1 cellular context compared by ENCODE assay signal in the genomic region with DNA sequence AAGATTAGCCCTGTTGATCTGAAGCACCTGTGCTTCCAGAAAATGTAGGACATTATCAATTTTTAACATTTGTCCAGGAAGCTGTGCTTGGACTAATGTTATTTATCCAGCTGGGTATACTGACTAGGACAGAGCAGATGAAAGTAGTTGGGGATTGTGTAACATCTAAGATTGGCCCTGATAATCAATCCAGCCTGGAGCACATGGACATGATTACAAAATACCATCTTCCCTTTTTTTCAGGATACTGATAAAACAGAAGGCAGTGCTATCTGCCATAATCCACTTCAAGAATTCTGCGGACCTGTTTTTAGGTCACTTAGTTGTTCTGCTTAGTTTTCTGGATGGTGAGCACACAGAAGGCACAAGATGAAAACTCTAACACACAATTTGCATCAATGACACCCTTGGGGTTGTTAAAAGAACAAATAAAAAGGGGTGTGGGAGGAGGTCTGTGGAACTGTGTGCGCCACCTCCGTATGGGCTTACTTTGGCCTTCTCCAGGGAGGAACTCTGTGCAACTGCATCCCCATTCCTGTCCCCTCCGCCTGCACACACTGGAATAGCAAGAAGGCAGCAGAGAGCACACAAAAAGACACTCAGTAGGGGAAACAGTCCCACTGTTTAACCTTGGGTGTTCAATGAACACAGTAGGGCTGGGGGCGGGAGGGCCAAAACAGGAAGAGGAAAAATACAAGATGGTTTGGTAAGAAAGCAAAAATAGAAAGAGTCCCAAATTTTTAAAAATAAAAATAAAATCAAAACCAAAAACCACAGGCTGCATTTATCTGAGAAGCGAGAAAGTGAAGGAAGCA.
TF ChIP-seq lines count a peak whose summit lies in the region.

No MANE protein-coding gene starts in this region.

TF ChIP-seq in HepG2, 621 proteins besides CTCF, POLR2A, EP300 and RAD21 (continued from another document and continues in another):
- TF ChIP-seq NR0B2 (CRISPR knock-in tag; IDR thresholded peaks at IDR 0.05) (no peak), ATRX (CRISPR knock-in tag; IDR thresholded peaks at IDR 0.05; ENCODE audit: borderline replicate concordance) (no peak), FOXM1 (CRISPR knock-in tag; IDR thresholded peaks at IDR 0.05) (no peak), ZNF781 (CRISPR knock-in tag; IDR thresholded peaks at IDR 0.05; ENCODE audit: borderline replicate concordance, not compliant biosample characterization) (no peak), TGIF2 (CRISPR knock-in tag; IDR thresholded peaks at IDR 0.05) (peak; percentile 78; the same call in 1 of the 2 replicates), RFXAP (CRISPR knock-in tag; IDR thresholded peaks at IDR 0.05; ENCODE audit: borderline replicate concordance) (peak; percentile 27; the same call in 1 of the 2 replicates), DRAP1 (CRISPR knock-in tag; IDR thresholded peaks at IDR 0.05) (peak; percentile 67; the same call in 1 of the 2 replicates), ZBTB2 (CRISPR knock-in tag; IDR thresholded peaks at IDR 0.05; ENCODE audit: low read depth) (no peak), NFE2L2 (IDR thresholded peaks at IDR 0.05; ENCODE audit: low read length) (no peak), FOXP1 (IDR thresholded peaks at IDR 0.05) (peak; percentile 45; the same call in 1 of the 2 replicates), FOXP1 (CRISPR knock-in tag; IDR thresholded peaks at IDR 0.05) (peak; percentile 94), HINFP (CRISPR knock-in tag; IDR thresholded peaks at IDR 0.05; ENCODE audit: low read depth) (no peak), JUN (CRISPR knock-in tag; IDR thresholded peaks at IDR 0.05) (0 out of 2 replicates have a peak, but pooled peaks have one; percentile 29), RBAK (CRISPR knock-in tag; IDR thresholded peaks at IDR 0.05) (no peak), ZNF784 (CRISPR knock-in tag; IDR thresholded peaks at IDR 0.05; ENCODE audit: borderline replicate concordance) (no peak), TEAD2 (CRISPR knock-in tag; IDR thresholded peaks at IDR 0.05) (no peak), MYC (CRISPR knock-in tag; IDR thresholded peaks at IDR 0.05; ENCODE audit: borderline replicate concordance) (peak; percentile 58), ZNF782 (CRISPR knock-in tag; IDR thresholded peaks at IDR 0.05; ENCODE audit: borderline replicate concordance) (no peak), ZFY (CRISPR knock-in tag; IDR thresholded peaks at IDR 0.05) (no peak), ZNF276 (CRISPR knock-in tag; IDR thresholded peaks at IDR 0.05; ENCODE audit: low read depth) (0 out of 2 replicates have a peak, but pooled peaks have one; percentile 36), ZSCAN29 (CRISPR knock-in tag; conservative IDR thresholded peaks at IDR 0.05) (0 out of 2 replicates have a peak, but pooled peaks have one; percentile 59), RFX5 (IDR thresholded peaks at IDR 0.05; ENCODE audit: low read depth, low read length) (no peak), ZNF839 (CRISPR knock-in tag; IDR thresholded peaks at IDR 0.05; ENCODE audit: borderline replicate concordance) (no peak), KAT7 (CRISPR knock-in tag; IDR thresholded peaks at IDR 0.05; ENCODE audit: borderline replicate concordance) (peak; percentile 20; the same call in 1 of the 2 replicates), NR2F1 (CRISPR knock-in tag; IDR thresholded peaks at IDR 0.05) (no peak), FOXO1 (CRISPR knock-in tag; IDR thresholded peaks at IDR 0.05) (peak; percentile 86), HOXA7 (CRISPR knock-in tag; IDR thresholded peaks at IDR 0.05) (no peak), ZEB1 (IDR thresholded peaks at IDR 0.05; ENCODE audit: insufficient replicate concordance, low read depth) (no peak), JUND (CRISPR knock-in tag; IDR thresholded peaks at IDR 0.05) (peak; percentile 13; the same call in 1 of the 2 replicates), SNRNP70 (IDR thresholded peaks at IDR 0.05; ENCODE audit: low read depth, low read length) (no peak), E2F1 (CRISPR knock-in tag; IDR thresholded peaks at IDR 0.05) (no peak), ZNF234 (CRISPR knock-in tag; conservative IDR thresholded peaks at IDR 0.05) (no peak), NR2F6 (IDR thresholded peaks at IDR 0.05) (peak; percentile 81), NR2F6 (CRISPR knock-in tag; IDR thresholded peaks at IDR 0.05) (peak; percentile 87), ZNF777 (CRISPR knock-in tag; IDR thresholded peaks at IDR 0.05) (no peak), DMAP1 (CRISPR knock-in tag; IDR thresholded peaks at IDR 0.05) (peak; percentile 74; the same call in 1 of the 2 replicates), SKI (IDR thresholded peaks at IDR 0.05; ENCODE audit: partially characterized antibody) (no peak), JUNB (CRISPR knock-in tag; IDR thresholded peaks at IDR 0.05; ENCODE audit: borderline replicate concordance) (no peak), IRF2 (CRISPR knock-in tag; IDR thresholded peaks at IDR 0.05) (0 out of 2 replicates have a peak, but pooled peaks have one; percentile 12), ZNF790 (CRISPR knock-in tag; IDR thresholded peaks at IDR 0.05; ENCODE audit: borderline replicate concordance) (no peak), ZNF484 (CRISPR knock-in tag; IDR thresholded peaks at IDR 0.05; ENCODE audit: borderline replicate concordance, low read depth) (no peak), ZKSCAN8 (CRISPR knock-in tag; IDR thresholded peaks at IDR 0.05; ENCODE audit: borderline replicate concordance) (peak; percentile 90; the same call in 1 of the 2 replicates), ZNF138 (CRISPR knock-in tag; IDR thresholded peaks at IDR 0.05; ENCODE audit: low read depth) (no peak), NFIC (IDR thresholded peaks at IDR 0.05; ENCODE audit: low read length) (peak; percentile 93), DNMT3B (CRISPR knock-in tag; conservative IDR thresholded peaks at IDR 0.05) (no peak), ZNF724P (CRISPR knock-in tag; IDR thresholded peaks at IDR 0.05; ENCODE audit: borderline replicate concordance) (no peak), ETV6 (CRISPR knock-in tag; conservative IDR thresholded peaks at IDR 0.05) (no peak), ZNF136 (CRISPR knock-in tag; IDR thresholded peaks at IDR 0.05; ENCODE audit: low read depth) (0 out of 2 replicates have a peak, but pooled peaks have one; percentile 32), NR2C2 (CRISPR knock-in tag; IDR thresholded peaks at IDR 0.05; ENCODE audit: borderline replicate concordance) (0 out of 2 replicates have a peak, but pooled peaks have one; percentile 37), TOPORS (CRISPR knock-in tag; IDR thresholded peaks at IDR 0.05) (0 out of 2 replicates have a peak, but pooled peaks have one; percentile 60), ZNF674 (CRISPR knock-in tag; IDR thresholded peaks at IDR 0.05; ENCODE audit: low read depth) (peak; percentile 45; the same call in 1 of the 2 replicates), SP4 (CRISPR knock-in tag; IDR thresholded peaks at IDR 0.05) (no peak), ZNF639 (CRISPR knock-in tag; conservative IDR thresholded peaks at IDR 0.05) (peak; percentile 68), ZNF510 (CRISPR knock-in tag; IDR thresholded peaks at IDR 0.05; ENCODE audit: low read depth) (no peak), ZSCAN21 (CRISPR knock-in tag; IDR thresholded peaks at IDR 0.05; ENCODE audit: borderline replicate concordance) (no peak), THYN1 (CRISPR knock-in tag; IDR thresholded peaks at IDR 0.05; ENCODE audit: borderline replicate concordance, low read depth) (no peak), PAF1 (CRISPR knock-in tag; IDR thresholded peaks at IDR 0.05) (no peak), SETDB1 (CRISPR knock-in tag; IDR thresholded peaks at IDR 0.05; ENCODE audit: borderline replicate concordance) (no peak), ZNF333 (CRISPR knock-in tag; IDR thresholded peaks at IDR 0.05; ENCODE audit: borderline replicate concordance) (no peak), SCMH1 (CRISPR knock-in tag; IDR thresholded peaks at IDR 0.05; ENCODE audit: borderline replicate concordance) (no peak), ZNF792 (CRISPR knock-in tag; IDR thresholded peaks at IDR 0.05) (no peak)
- TF ChIP-seq, protein P1, sequence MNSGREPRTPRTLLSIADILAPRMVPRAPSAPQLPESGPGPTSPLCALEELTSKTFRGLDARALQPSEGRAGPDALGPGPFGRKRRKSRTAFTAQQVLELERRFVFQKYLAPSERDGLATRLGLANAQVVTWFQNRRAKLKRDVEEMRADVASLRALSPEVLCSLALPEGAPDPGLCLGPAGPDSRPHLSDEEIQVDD (CRISPR knock-in tag; IDR thresholded peaks at IDR 0.05; ENCODE audit: borderline replicate concordance) = no peak
- TF ChIP-seq, protein P2, sequence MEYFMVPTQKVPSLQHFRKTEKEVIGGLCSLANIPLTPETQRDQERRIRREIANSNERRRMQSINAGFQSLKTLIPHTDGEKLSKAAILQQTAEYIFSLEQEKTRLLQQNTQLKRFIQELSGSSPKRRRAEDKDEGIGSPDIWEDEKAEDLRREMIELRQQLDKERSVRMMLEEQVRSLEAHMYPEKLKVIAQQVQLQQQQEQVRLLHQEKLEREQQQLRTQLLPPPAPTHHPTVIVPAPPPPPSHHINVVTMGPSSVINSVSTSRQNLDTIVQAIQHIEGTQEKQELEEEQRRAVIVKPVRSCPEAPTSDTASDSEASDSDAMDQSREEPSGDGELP (IDR thresholded peaks at IDR 0.05; ENCODE audit: borderline replicate concordance, low read depth) = peak; percentile 100
- TF ChIP-seq, protein P3, sequence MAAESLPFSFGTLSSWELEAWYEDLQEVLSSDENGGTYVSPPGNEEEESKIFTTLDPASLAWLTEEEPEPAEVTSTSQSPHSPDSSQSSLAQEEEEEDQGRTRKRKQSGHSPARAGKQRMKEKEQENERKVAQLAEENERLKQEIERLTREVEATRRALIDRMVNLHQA (CRISPR knock-in tag; IDR thresholded peaks at IDR 0.05) = no peak
